Comparison of ENCODE assay signal across 28 cellular contexts in genomic region chr6:116379764-116380163, GRCh38.
"Had no signal": no experiment of that assay in that cellular context is flagged by ENCODE, and none has a peak within 500 bp of the region (broad histone marks: within the 10 kb centered on the region; RNA-seq: fewer than 3 reads in every experiment).

No MANE protein-coding gene starts in this region.

- H3K4me3 Mint-ChIP-seq: activated B cell treated with CpG ODN at 0.5 μM for 24 hours; activated CD4-positive, alpha-beta memory T cell treated with anti-CD3 and anti-CD28 coated beads for 36 hours; activated CD4-positive, alpha-beta T cell treated with anti-CD3 and anti-CD28 coated beads, Interleukin-2, amount 10 ng/mL, durations not matched to agents 24 days and 14 days; activated naive CD4-positive, alpha-beta T cell treated with anti-CD3 and anti-CD28 coated beads, Interleukin-2, amount 10 ng/mL, durations not matched to agents 7 days and 5 days; activated naive CD8-positive, alpha-beta T cell treated with anti-CD3 and anti-CD28 coated beads for 36 hours had no signal

- H3K27ac Mint-ChIP-seq: activated B cell treated with CpG ODN at 0.5 μM for 24 hours; activated CD4-positive, alpha-beta memory T cell treated with anti-CD3 and anti-CD28 coated beads for 36 hours; activated CD4-positive, alpha-beta T cell treated with anti-CD3 and anti-CD28 coated beads, Interleukin-2, amount 10 ng/mL, durations not matched to agents 24 days and 14 days; activated naive CD4-positive, alpha-beta T cell treated with anti-CD3 and anti-CD28 coated beads, Interleukin-2, amount 10 ng/mL, durations not matched to agents 7 days and 5 days; activated naive CD8-positive, alpha-beta T cell treated with anti-CD3 and anti-CD28 coated beads for 36 hours; activated T-helper 2 cell treated with anti-CD3 and anti-CD28 coated beads, Interferon-gamma antibody, Interleukin-2, Interleukin-4, amounts not matched to agents 10 μg/mL and 5 μg/mL and 100 μg/mL, durations not matched to agents 14 hours and 24 hours and 36 hours had no signal

- H3K27me3 ChIP-seq: adrenal gland, Peyer's patch, SJSA1 had no signal

- DNase-seq: activated B cell treated with CpG ODN at 0.5 μM for 24 hours; activated CD4-positive, alpha-beta memory T cell treated with anti-CD3 and anti-CD28 coated beads for 36 hours; activated CD4-positive, alpha-beta T cell treated with anti-CD3 and anti-CD28 coated beads for 1 hour; activated CD4-positive, alpha-beta T cell treated with anti-CD3 and anti-CD28 coated beads, Interleukin-2, amount 10 ng/mL, durations not matched to agents 24 days and 14 days; activated gamma-delta T cell treated with Interleukin-2 at 50 U/mL for 16 hours; activated naive CD4-positive, alpha-beta T cell treated with anti-CD3 and anti-CD28 coated beads, Interleukin-2, amount 10 ng/mL, durations not matched to agents 7 days and 5 days; activated naive CD8-positive, alpha-beta T cell treated with anti-CD3 and anti-CD28 coated beads for 36 hours; activated T-cell treated with anti-CD3 and anti-CD28 coated beads for 4 hours; activated T-cell treated with anti-CD3 and anti-CD28 coated beads, Interleukin-2, amount 50 U/mL, for 48 hours; adrenal gland; anterior cingulate cortex; MM.1S; NCI-H1105; NCI-H1436; NCI-H1694 treated with DMSO at 0.1 percent for 48 hours; NCI-H2081; NCI-H510A treated with DMSO at 0.1 percent for 48 hours; NCI-H69; NK-92 treated with Interleukin-12 subunit alpha and Interleukin-12 subunit beta, amount 100 ng/mL, for 24 hours; OCI-M1; Peyer's patch; SHP77; T-helper 2 cell; T1000 had no signal

- H3K9me3 Mint-ChIP-seq: activated B cell treated with CpG ODN at 0.5 μM for 24 hours; activated CD4-positive, alpha-beta memory T cell treated with anti-CD3 and anti-CD28 coated beads for 36 hours; activated CD4-positive, alpha-beta T cell treated with anti-CD3 and anti-CD28 coated beads, Interleukin-2, amount 10 ng/mL, durations not matched to agents 24 days and 14 days; activated naive CD4-positive, alpha-beta T cell treated with anti-CD3 and anti-CD28 coated beads, Interleukin-2, amount 10 ng/mL, durations not matched to agents 7 days and 5 days; activated naive CD8-positive, alpha-beta T cell treated with anti-CD3 and anti-CD28 coated beads for 36 hours; activated T-helper 2 cell treated with anti-CD3 and anti-CD28 coated beads, Interferon-gamma antibody, Interleukin-2, Interleukin-4, amounts not matched to agents 10 μg/mL and 5 μg/mL and 100 μg/mL, durations not matched to agents 14 hours and 24 hours and 36 hours had no signal

- H3K36me3 ChIP-seq: adrenal gland, Peyer's patch, SJSA1 had no signal

- H3K4me1 ChIP-seq: adrenal gland, SJSA1 had no signal

- FAIRE-seq: TTC549 had no signal

- H3K4me1 Mint-ChIP-seq: activated B cell treated with CpG ODN at 0.5 μM for 24 hours; activated CD4-positive, alpha-beta T cell treated with anti-CD3 and anti-CD28 coated beads, Interleukin-2, amount 10 ng/mL, durations not matched to agents 24 days and 14 days; activated naive CD4-positive, alpha-beta T cell treated with anti-CD3 and anti-CD28 coated beads, Interleukin-2, amount 10 ng/mL, durations not matched to agents 7 days and 5 days; activated naive CD8-positive, alpha-beta T cell treated with anti-CD3 and anti-CD28 coated beads for 36 hours had no signal

- H3K9me3 ChIP-seq: adrenal gland, Peyer's patch, SJSA1 had no signal

- H3K4me3 ChIP-seq: adrenal gland, Peyer's patch, SJSA1 had no signal

- H3K36me3 Mint-ChIP-seq: activated CD4-positive, alpha-beta memory T cell treated with anti-CD3 and anti-CD28 coated beads for 36 hours; activated naive CD4-positive, alpha-beta T cell treated with anti-CD3 and anti-CD28 coated beads, Interleukin-2, amount 10 ng/mL, durations not matched to agents 7 days and 5 days; activated naive CD8-positive, alpha-beta T cell treated with anti-CD3 and anti-CD28 coated beads for 36 hours had no signal

- H3K27ac ChIP-seq: adrenal gland, Peyer's patch, RWPE1, SJSA1 had no signal
